Comparison of ENCODE assay signal across 8 cellular contexts in the genomic region with DNA sequence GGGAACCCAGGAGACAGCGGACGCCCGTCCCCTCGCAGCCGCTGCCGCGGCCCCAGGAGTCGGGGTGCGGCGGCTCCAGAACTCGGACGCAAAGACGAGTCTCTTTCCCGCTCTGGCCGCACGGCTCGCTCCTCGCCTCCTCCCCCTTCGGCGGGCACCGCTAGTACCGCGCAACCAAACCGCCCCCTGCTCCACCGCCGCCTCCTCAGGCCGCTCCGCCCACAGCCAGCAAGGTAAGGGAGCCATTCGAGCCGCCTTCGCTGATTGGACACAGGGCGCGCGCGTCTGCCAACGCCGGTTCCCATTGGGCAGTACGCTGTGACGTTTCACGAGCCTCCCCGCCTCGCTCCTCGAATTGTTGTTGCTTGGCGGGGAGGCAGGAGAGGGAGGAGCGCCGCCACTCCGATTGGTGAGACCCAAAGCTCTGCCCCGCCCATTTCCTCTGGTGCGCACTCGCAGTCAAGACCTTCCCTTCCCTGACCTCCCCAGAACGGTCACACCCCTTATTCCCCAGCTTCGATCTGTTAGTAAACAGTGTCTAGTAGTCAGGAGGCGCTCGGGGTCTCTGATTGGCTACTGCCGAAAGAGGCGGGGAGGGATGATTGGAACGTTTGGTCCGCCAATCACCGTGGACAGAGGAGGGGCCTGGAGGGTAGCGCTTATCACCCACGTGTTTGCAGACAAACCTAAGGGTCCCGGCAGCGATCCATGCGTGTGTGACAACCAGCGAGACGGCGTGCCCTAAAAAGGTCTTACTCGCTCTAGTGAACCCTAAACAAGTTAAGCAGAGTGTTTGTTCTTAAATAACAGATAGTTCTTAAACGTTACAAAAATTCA. TPM values are rescaled to one million over a fixed set of nuclear protein-coding genes. Genes with fewer than 3 reads are reported as not detected.
DNase-seq lines count a peak whose midpoint lies in the region; ATAC-seq and TF ChIP-seq lines count a peak whose summit lies in the region.

A gene (minus strand): TSS at position 170 of the 837 bp plus-strand sequence. CDS start 207 bp downstream, outside the sequence.

- no peaks in the 10 kb centered on the region for H4K20me1 ChIP-seq in SK-N-SH (ENCODE audit: insufficient read depth)

- H3K4me3 ChIP-seq in SK-N-SH (ENCODE audit: low read depth in 2 of 2, low read length in 1 of 2) = peak within 1 kb of the TSS; percentile 68 to 93
- peak within 1 kb of the TSS; percentile 93 for H3K4me3 ChIP-seq in suprapubic skin

- WGBS in SK-N-SH (ENCODE audit: low lambda C conversion rate) = 2% methylated on average over 47 of the region's 69 CpGs
- WGBS in suprapubic skin = 0% methylated on average over 18 of the region's 69 CpGs

- H3K4me2 ChIP-seq in SK-N-SH = peak within 1 kb of the TSS; percentile 85

- CTCF ChIA-PET in SK-N-SH (lab: Yijun Ruan, JAX) = interaction anchor here (0.6 to 6.7 kb wide), 8 partner anchors 12 to 357 kb away, joined by 3 to 53 read pairs (median 4); a partner anchor contains a TSS

- no peaks in the 10 kb centered on the region for H3F3A ChIP-seq in SK-N-SH (replicated peaks; ENCODE audit: insufficient read depth)

- peak within 1 kb of the TSS; percentile 88 to 97 for H3K27ac ChIP-seq in SK-N-SH (ENCODE audit: low read depth in 2 of 2, low read length in 1 of 2)
- H3K27ac ChIP-seq in suprapubic skin = peak within 1 kb of the TSS; percentile 98

- ATAC-seq in HG02571 (IDR thresholded peaks at IDR 0.05; ENCODE audit: unreplicated experiment) = peak; percentile 84

- H3K79me2 ChIP-seq in SK-N-SH (ENCODE audit: insufficient read depth) = no peaks in the 10 kb centered on the region

- peaks cover 0 to 7% of the 10 kb centered on the region in 2 experiments; a peak in 3 of 4 replicates for H3K4me1 ChIP-seq in SK-N-SH (ENCODE audit: control insufficient read depth in 1 of 2, insufficient read depth in 2 of 2, low read depth in 1 of 2, low read length in 1 of 2)
- peaks cover 42% of the 10 kb centered on the region for H3K4me1 ChIP-seq in suprapubic skin

- no peak for TF ChIP-seq RAD21 in SK-N-SH (IDR thresholded peaks at IDR 0.05; ENCODE audit: low read length)

- POLR2A ChIA-PET in SK-N-SH (lab: Yijun Ruan, JAX) = interaction anchor here (1.1 to 2.2 kb wide), 5 partner anchors 44 to 112 kb away, joined by 3 to 11 read pairs (median 3); a partner anchor contains a TSS

- H3K27me3 ChIP-seq in SK-N-SH (ENCODE audit: insufficient read depth) = no peaks in the 10 kb centered on the region
- H3K27me3 ChIP-seq in suprapubic skin = no peaks in the 10 kb centered on the region

- H2AFZ ChIP-seq in SK-N-SH (ENCODE audit: low read depth) = peak within 1 kb of the TSS; percentile 97

- TF ChIP-seq EP300 in SK-N-SH (IDR thresholded peaks at IDR 0.05; ENCODE audit: borderline replicate concordance in 1 of 2, low read depth in 1 of 2, low read length in 1 of 2) (peak in 1 of 2 experiments; percentile 56; a peak in 1 of 4 replicates), suprapubic skin (IDR thresholded peaks at IDR 0.05) (no peak)

- DNase-seq in GM04504 (ENCODE audit: low read depth) (peak; percentile 100), NCI-H1048 (lab: John Stamatoyannopoulos, UW) (peak; percentile 99), SK-N-SH (peak; percentile 92), germinal center (ENCODE audit: low spot score) (peak; percentile 96), non-pigmented ciliary epithelial cell (ENCODE audit: low read depth) (peak; percentile 100), suprapubic skin (ENCODE audit: low spot score in 2 of 2) (peak; percentile 100)
- DNase-seq in activated naive CD4-positive, alpha-beta T cell treated with anti-CD3 and anti-CD28 coated beads, Interleukin-2, amount 50 U/mL, for 16 hours = peak; percentile 100

- H3K36me3 ChIP-seq in SK-N-SH (replicated peaks in 1 of 2; ENCODE audit: control insufficient read depth in 1 of 2, insufficient read depth in 2 of 2, low read length in 1 of 2) (no peaks in the 10 kb centered on the region), suprapubic skin (no peaks in the 10 kb centered on the region)

- TF ChIP-seq CTCF in SK-N-SH (IDR thresholded peaks at IDR 0.05) (no peak), suprapubic skin (IDR thresholded peaks at IDR 0.05) (no peak)

- H3K9ac ChIP-seq in SK-N-SH = peak within 1 kb of the TSS; percentile 89

- H3K9me3 ChIP-seq in SK-N-SH = no peaks in the 10 kb centered on the region
- no peaks in the 10 kb centered on the region for H3K9me3 ChIP-seq in suprapubic skin

- H3K9me2 ChIP-seq in SK-N-SH = no peaks in the 10 kb centered on the region

- TF ChIP-seq POLR2A in suprapubic skin (IDR thresholded peaks at IDR 0.05) = peak; percentile 59 to 88

TF ChIP-seq in SK-N-SH, 30 proteins besides CTCF, POLR2A, EP300 and RAD21:
- TF ChIP-seq TAF1 (IDR thresholded peaks at IDR 0.05; ENCODE audit: borderline replicate concordance, low read depth, low read length) (peak; percentile 47; the same call in 1 of the 2 replicates), ELF1 (IDR thresholded peaks at IDR 0.05) (no peak), POLR2AphosphoS5 (IDR thresholded peaks at IDR 0.05; ENCODE audit: low read depth, low read length) (0 out of 2 replicates have a peak, but pooled peaks have one; percentile 16), SIN3A (IDR thresholded peaks at IDR 0.05; ENCODE audit: borderline replicate concordance, low read depth, low read length) (peak; percentile 94; the same call in 1 of the 2 replicates), TCF12 (IDR thresholded peaks at IDR 0.05) (no peak), RCOR1 (IDR thresholded peaks at IDR 0.05; ENCODE audit: low read length) (no peak; the same call in 1 of the 2 replicates), RFX5 (IDR thresholded peaks at IDR 0.05; ENCODE audit: low read length) (peak; percentile 92), YY1 (IDR thresholded peaks at IDR 0.05; ENCODE audit: low read depth) (0 out of 2 replicates have a peak, but pooled peaks have one; percentile 3), MXI1 (IDR thresholded peaks at IDR 0.05; ENCODE audit: low read depth, low read length) (peak; percentile 100), NRF1 (IDR thresholded peaks at IDR 0.05; ENCODE audit: low read depth, low read length) (peak; percentile 82), CHD2 (IDR thresholded peaks at IDR 0.05; ENCODE audit: low read length, partially characterized antibody) (peak; percentile 18), GABPA (IDR thresholded peaks at IDR 0.05; ENCODE audit: low read depth) (no peak), SMC3 (IDR thresholded peaks at IDR 0.05; ENCODE audit: low read depth, low read length) (peak; percentile 7; the same call in 1 of the 2 replicates)
- TF ChIP-seq, protein P1, sequence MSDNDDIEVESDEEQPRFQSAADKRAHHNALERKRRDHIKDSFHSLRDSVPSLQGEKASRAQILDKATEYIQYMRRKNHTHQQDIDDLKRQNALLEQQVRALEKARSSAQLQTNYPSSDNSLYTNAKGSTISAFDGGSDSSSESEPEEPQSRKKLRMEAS (IDR thresholded peaks at IDR 0.05; ENCODE audit: low read depth) = peak; percentile 99
- TF ChIP-seq, protein P2, sequence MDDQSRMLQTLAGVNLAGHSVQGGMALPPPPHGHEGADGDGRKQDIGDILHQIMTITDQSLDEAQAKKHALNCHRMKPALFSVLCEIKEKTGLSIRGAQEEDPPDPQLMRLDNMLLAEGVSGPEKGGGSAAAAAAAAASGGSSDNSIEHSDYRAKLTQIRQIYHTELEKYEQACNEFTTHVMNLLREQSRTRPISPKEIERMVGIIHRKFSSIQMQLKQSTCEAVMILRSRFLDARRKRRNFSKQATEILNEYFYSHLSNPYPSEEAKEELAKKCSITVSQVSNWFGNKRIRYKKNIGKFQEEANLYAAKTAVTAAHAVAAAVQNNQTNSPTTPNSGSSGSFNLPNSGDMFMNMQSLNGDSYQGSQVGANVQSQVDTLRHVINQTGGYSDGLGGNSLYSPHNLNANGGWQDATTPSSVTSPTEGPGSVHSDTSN (IDR thresholded peaks at IDR 0.05) = peak; percentile 97
- TF ChIP-seq, protein P3, sequence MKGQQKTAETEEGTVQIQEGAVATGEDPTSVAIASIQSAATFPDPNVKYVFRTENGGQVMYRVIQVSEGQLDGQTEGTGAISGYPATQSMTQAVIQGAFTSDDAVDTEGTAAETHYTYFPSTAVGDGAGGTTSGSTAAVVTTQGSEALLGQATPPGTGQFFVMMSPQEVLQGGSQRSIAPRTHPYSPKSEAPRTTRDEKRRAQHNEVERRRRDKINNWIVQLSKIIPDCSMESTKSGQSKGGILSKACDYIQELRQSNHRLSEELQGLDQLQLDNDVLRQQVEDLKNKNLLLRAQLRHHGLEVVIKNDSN (IDR thresholded peaks at IDR 0.05; ENCODE audit: borderline replicate concordance, low read depth) = peak; percentile 31; the same call in 1 of the 2 replicates
- TF ChIP-seq, protein P4, sequence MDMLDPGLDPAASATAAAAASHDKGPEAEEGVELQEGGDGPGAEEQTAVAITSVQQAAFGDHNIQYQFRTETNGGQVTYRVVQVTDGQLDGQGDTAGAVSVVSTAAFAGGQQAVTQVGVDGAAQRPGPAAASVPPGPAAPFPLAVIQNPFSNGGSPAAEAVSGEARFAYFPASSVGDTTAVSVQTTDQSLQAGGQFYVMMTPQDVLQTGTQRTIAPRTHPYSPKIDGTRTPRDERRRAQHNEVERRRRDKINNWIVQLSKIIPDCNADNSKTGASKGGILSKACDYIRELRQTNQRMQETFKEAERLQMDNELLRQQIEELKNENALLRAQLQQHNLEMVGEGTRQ (IDR thresholded peaks at IDR 0.05; ENCODE audit: borderline replicate concordance, low read depth, low read length) = no peak
- TF ChIP-seq, protein P5, sequence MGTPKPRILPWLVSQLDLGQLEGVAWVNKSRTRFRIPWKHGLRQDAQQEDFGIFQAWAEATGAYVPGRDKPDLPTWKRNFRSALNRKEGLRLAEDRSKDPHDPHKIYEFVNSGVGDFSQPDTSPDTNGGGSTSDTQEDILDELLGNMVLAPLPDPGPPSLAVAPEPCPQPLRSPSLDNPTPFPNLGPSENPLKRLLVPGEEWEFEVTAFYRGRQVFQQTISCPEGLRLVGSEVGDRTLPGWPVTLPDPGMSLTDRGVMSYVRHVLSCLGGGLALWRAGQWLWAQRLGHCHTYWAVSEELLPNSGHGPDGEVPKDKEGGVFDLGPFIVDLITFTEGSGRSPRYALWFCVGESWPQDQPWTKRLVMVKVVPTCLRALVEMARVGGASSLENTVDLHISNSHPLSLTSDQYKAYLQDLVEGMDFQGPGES (IDR thresholded peaks at IDR 0.05; ENCODE audit: low read depth, low read length) = peak; percentile 85

RNA-seq across cellular contexts. Expression of the gene that starts here (rescaled TPM):
- 0.67 and 0.78 TPM in 2 replicates for polyA plus RNA-seq in SK-N-SH (2012; rRNA removed)
- 0.98 TPM in 2 replicates for polyA plus RNA-seq in SK-N-SH (2012; cell fraction: cytosol; rRNA removed)
- 0.65 and 0.75 TPM in 2 replicates for polyA plus RNA-seq in SK-N-SH (2012; cell fraction: nucleus; rRNA removed)
- 10 to 100 TPM in 3 of 4 donors, 1 to 10 TPM in 1; 6.4 to 14.2 (median 11.2) TPM for total RNA-seq in suprapubic skin

Comparison
In these comparisons a context has a peak if more than half of its experiments do, and no peak if none do; other contexts are left out.
1. Peak in every context shown above with its lines: DNase-seq, ATAC-seq, H3K4me3 ChIP-seq and H3K27ac ChIP-seq.
2. Peak in DNase-seq, H3K4me3 ChIP-seq, H3K27ac ChIP-seq, H3K9ac ChIP-seq and H3K4me2 ChIP-seq in SK-N-SH; RNA of the gene not detected or under 1 TPM.